Comparison of ENCODE assay signal across 21 cellular contexts in genomic region chr2:240898731-240899467, GRCh38. TPM values are rescaled to one million over a fixed set of nuclear protein-coding genes. Genes with fewer than 3 reads are reported as not detected.
DNase-seq lines count a peak whose midpoint lies in the region; ATAC-seq and TF ChIP-seq lines count a peak whose summit lies in the region.
"Had no signal": no experiment of that assay in that cellular context is flagged by ENCODE, and none has a peak within 500 bp of the region (broad histone marks: within the 10 kb centered on the region; RNA-seq: fewer than 3 reads in every experiment).

No MANE protein-coding gene starts in this region.

- TF ChIP-seq CTCF in RWPE1 (conservative IDR thresholded peaks at IDR 0.05; ENCODE audit: low read depth), result no peak
- no peak for TF ChIP-seq CTCF in foreskin keratinocyte (conservative IDR thresholded peaks at IDR 0.05)
- no peak for TF ChIP-seq CTCF in testis (IDR thresholded peaks at IDR 0.05)

- WGBS in testis, 2 donors, result 37 to 62% methylated on average over 14 to 23 of the region's 23 CpGs

- DNase-seq in RWPE1 (ENCODE audit: low spot score), result no peak
- DNase-seq in foreskin keratinocyte, result no peak
- peak; percentile 55 for DNase-seq in myocyte (ENCODE audit: low read depth)
- peak; percentile 78 for DNase-seq in testis
- DNase-seq in NCI-H510A treated with DMSO at 0.1 percent for 48 hours (lab: John Stamatoyannopoulos, UW), result no peak
- DNase-seq in SW 1271 (lab: John Stamatoyannopoulos, UW), result no peak
- no peak for DNase-seq in hepatic stellate cell (ENCODE audit: low spot score)
- DNase-seq: activated CD4-positive, alpha-beta T cell treated with anti-CD3 and anti-CD28 coated beads for 36 hours; activated effector memory CD4-positive, alpha-beta T cell treated with anti-CD3 and anti-CD28 coated beads, Interleukin-2, amount 50 U/mL, for 16 hours; AML-193; cerebellar nuclear complex; mesenchymal stem cell; MM.1S; NCI-H2029; NCI-H526 treated with DMSO at 0.1 percent for 48 hours; stimulated activated CD4-positive, alpha-beta T cell treated with anti-CD3 and anti-CD28 coated beads, Interleukin-2, amount 100 ng/mL, for 24 hours had no signal

- POLR2A ChIA-PET in RWPE1 (lab: Yijun Ruan, JAX; ENCODE audit: low non-redundant PET), result no interaction called here

- H3K27ac ChIP-seq in RWPE1 (peak overlapping the region; percentile 11), foreskin keratinocyte (no peak overlapping the region), testis (peak overlapping the region; percentile 38 to 39)
- H3K27ac ChIP-seq: right lobe of liver, thoracic aorta had no signal

- ATAC-seq in foreskin keratinocyte, result peak; percentile 3
- no peak for ATAC-seq in GM18519 (IDR thresholded peaks at IDR 0.05; ENCODE audit: low FRiP score, unreplicated experiment)
- ATAC-seq: activated CD4-positive, alpha-beta T cell treated with anti-CD3 and anti-CD28 coated beads for 36 hours had no signal

- no peaks in the 10 kb centered on the region for H3K4me1 ChIP-seq in foreskin keratinocyte
- H3K4me1 ChIP-seq in testis, result peaks cover 11% of the 10 kb centered on the region

- no peaks in the 10 kb centered on the region for H3K9me3 ChIP-seq in testis
- H3K9me3 ChIP-seq: right lobe of liver, thoracic aorta had no signal

- H3K27me3 ChIP-seq in foreskin keratinocyte, result peaks cover 35% of the 10 kb centered on the region
- no peaks in the 10 kb centered on the region for H3K27me3 ChIP-seq in testis
- H3K27me3 ChIP-seq: right lobe of liver had no signal

- intact Hi-C loops in testis (cut with DNase I; ENCODE audit: low total_unique reads), result no loop called here

- no peak for TF ChIP-seq POLR2A in testis (IDR thresholded peaks at IDR 0.05)

- H3K36me3 ChIP-seq in testis (ENCODE audit: low read depth, missing control alignments), result no peaks in the 10 kb centered on the region
- H3K36me3 ChIP-seq: right lobe of liver, thoracic aorta had no signal

- no peak overlapping the region for H3K4me3 ChIP-seq in testis
- H3K4me3 ChIP-seq: right lobe of liver, thoracic aorta had no signal

- CTCF ChIA-PET in RWPE1 (lab: Yijun Ruan, JAX), result interaction anchor here (0.6 to 2.0 kb wide), 2 partner anchors 10 to 15 kb away, joined by 4 to 11 read pairs; no protein-coding TSS in a partner anchor

RNA-seq across cellular contexts. Expression of gene MAB21L4, which starts 2.9 kb away (rescaled TPM):
- total RNA-seq in foreskin keratinocyte, result 0.14 and 0.17 TPM in 2 replicates
- 0.08 and 0.12 TPM in 2 replicates for polyA plus RNA-seq in foreskin keratinocyte
- total RNA-seq in myocyte, result not detected in 2 replicates
- polyA plus RNA-seq in myocyte (2012), result not detected
- total RNA-seq in testis, result not detected
- 1.1 TPM for polyA plus RNA-seq in testis (ENCODE audit: insufficient read depth, low read depth, low replicate concordance)
- total RNA-seq: activated CD4-positive, alpha-beta T cell treated with anti-CD3 and anti-CD28 coated beads for 36 hours; frontal cortex; OCI-LY7; thoracic aorta had no signal

RNA-seq across cellular contexts. Expression of gene CROCC2, which starts 7.2 kb away (rescaled TPM):
- total RNA-seq in foreskin keratinocyte, result not detected in 2 replicates
- not detected in 2 replicates for polyA plus RNA-seq in foreskin keratinocyte
- total RNA-seq in myocyte, result 0.05 TPM in 1 of 2 replicates, not detected in the other
- polyA plus RNA-seq in myocyte (2012), result not detected
- total RNA-seq in testis, result under 1 TPM; 0.43 to 0.55 TPM
- 0.51 TPM for polyA plus RNA-seq in testis (ENCODE audit: insufficient read depth, low read depth, low replicate concordance)
- total RNA-seq: activated CD4-positive, alpha-beta T cell treated with anti-CD3 and anti-CD28 coated beads for 36 hours; frontal cortex; OCI-LY7; thoracic aorta had no signal

RNA-seq across cellular contexts. Expression of gene AGXT, which starts 30.3 kb away (rescaled TPM):
- total RNA-seq in foreskin keratinocyte, result not detected in 2 replicates
- polyA plus RNA-seq in foreskin keratinocyte, result not detected in 2 replicates
- total RNA-seq in myocyte, result not detected in 2 replicates
- not detected for polyA plus RNA-seq in myocyte (2012)
- total RNA-seq in testis, result under 1 TPM in 1 of 2 donors, not detected in 1; 0.24 TPM
- 0.51 TPM for polyA plus RNA-seq in testis (ENCODE audit: insufficient read depth, low read depth, low replicate concordance)
- total RNA-seq: activated CD4-positive, alpha-beta T cell treated with anti-CD3 and anti-CD28 coated beads for 36 hours; frontal cortex; OCI-LY7; thoracic aorta had no signal

Comparison
In these comparisons a context has a peak if more than half of its experiments do, and no peak if none do; other contexts are left out.
1. DNase-seq: peak in myocyte (single experiment) and testis (single experiment); none in RWPE1 (single experiment), foreskin keratinocyte (0 of 2), NCI-H510A treated with DMSO at 0.1 percent for 48 hours (single experiment), SW 1271 (0 of 2) and hepatic stellate cell (single experiment).